In the genomic region with DNA sequence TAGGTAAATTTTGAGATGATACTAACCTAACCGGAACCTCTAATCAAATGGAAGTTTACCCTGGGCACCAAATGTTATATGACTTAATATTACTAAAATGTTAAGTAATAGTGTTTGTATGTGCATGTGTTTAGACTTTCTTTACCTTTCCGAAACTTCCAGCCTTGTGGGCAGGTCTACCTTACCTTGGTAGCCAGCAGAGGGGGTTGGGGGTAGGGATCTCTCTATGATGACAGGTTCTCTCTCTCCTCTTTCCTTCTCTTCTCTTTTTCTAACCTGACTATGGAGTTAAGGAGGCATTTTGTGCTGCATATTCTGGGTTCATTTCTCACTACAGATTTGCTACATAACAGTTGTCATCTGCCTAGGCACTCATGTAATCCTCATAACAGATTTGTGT, we compare ENCODE assay signal across 18 cellular contexts.
"Had no signal": no experiment of that assay in that cellular context is flagged by ENCODE, and none has a peak within 500 bp of the region (broad histone marks: within the 10 kb centered on the region; RNA-seq: fewer than 3 reads in every experiment).

No MANE protein-coding gene starts in this region.

- H3K4me3 Mint-ChIP-seq: nephron had no signal

- H3K36me3 ChIP-seq: esophagus squamous epithelium, gastroesophageal sphincter, ovary, right atrium auricular region had no signal

- ATAC-seq: gastroesophageal sphincter, left cardiac atrium, left ventricle myocardium superior had no signal

- DNase-seq: effector memory CD4-positive, alpha-beta T cell; esophagus squamous epithelium; foreskin fibroblast; glutamatergic neuron; kidney; left cardiac atrium; left ventricle myocardium superior; mesenchymal stem cell; naive B cell; ovary; small intestine; stimulated activated CD4-positive, alpha-beta T cell treated with anti-CD3 and anti-CD28 coated beads, Interleukin-12 subunit alpha, Interleukin-12 subunit beta, amount 100 ng/mL, for 4 hours; stimulated activated naive CD4-positive, alpha-beta T cell treated with Interleukin-2 at 50 U/mL for 16 hours; trophoblast cell had no signal

- H3K4me1 ChIP-seq: esophagus squamous epithelium had no signal

- FAIRE-seq: kidney, small intestine had no signal

- H3K36me3 Mint-ChIP-seq: naive B cell had no signal

- H3K9me3 ChIP-seq: esophagus squamous epithelium, gastroesophageal sphincter, ovary, right atrium auricular region had no signal

- H3K27ac ChIP-seq: esophagus squamous epithelium, gastroesophageal sphincter, ovary, right atrium auricular region had no signal

- H3K27me3 Mint-ChIP-seq: naive B cell had no signal

- H3K9me3 Mint-ChIP-seq: naive B cell, nephron had no signal

- H3K4me3 ChIP-seq: esophagus squamous epithelium, gastroesophageal sphincter, lung, ovary, right atrium auricular region had no signal

- H3K27ac Mint-ChIP-seq: naive B cell, nephron had no signal

- H3K4me1 Mint-ChIP-seq: naive B cell had no signal

- H3K27me3 ChIP-seq: esophagus squamous epithelium, gastroesophageal sphincter, ovary, right atrium auricular region had no signal
